Comparison of ENCODE assay signal across 8 cellular contexts in genomic region chr9:19028835-19029451, GRCh38. TPM values are rescaled to one million over a fixed set of nuclear protein-coding genes. Genes with fewer than 3 reads are reported as not detected.
DNase-seq lines count a peak whose midpoint lies in the region; ATAC-seq lines count a peak whose summit lies in the region.

No MANE protein-coding gene starts in this region.

- peak; percentile 59 for DNase-seq in A172 (ENCODE audit: low spot score)
- peak; percentile 37 for DNase-seq in GM04504 (ENCODE audit: low read depth)
- DNase-seq in NCI-H1694 (lab: John Stamatoyannopoulos, UW) = peak; percentile 25
- DNase-seq in SW480 (ENCODE audit: low spot score) = peak; percentile 61
- peak; percentile 92 for DNase-seq in epidermal melanocyte (ENCODE audit: insufficient read length, low spot score)
- DNase-seq in middle frontal gyrus (ENCODE audit: extremely low spot score, low spot score) = peak; percentile 45
- no peak for DNase-seq in stimulated activated naive CD4-positive, alpha-beta T cell treated with Interleukin-2 at 50 U/mL for 16 hours (lab: John Stamatoyannopoulos, UW)

- peak; percentile 42 for ATAC-seq in HG02623 (IDR thresholded peaks at IDR 0.05; ENCODE audit: unreplicated experiment)

RNA-seq across cellular contexts. Expression of gene SAXO1, which starts 4.1 kb away (rescaled TPM):
- not detected in 2 replicates for total RNA-seq in A172 (2014; rRNA removed; shearing (Covaris generic))

RNA-seq across cellular contexts. Expression of gene RRAGA, which starts 20.3 kb away (rescaled TPM):
- total RNA-seq in A172 (2014; rRNA removed; shearing (Covaris generic)) = 35.5 and 37.0 TPM in 2 replicates
